8 cellular contexts compared by ENCODE assay signal in the genomic region with DNA sequence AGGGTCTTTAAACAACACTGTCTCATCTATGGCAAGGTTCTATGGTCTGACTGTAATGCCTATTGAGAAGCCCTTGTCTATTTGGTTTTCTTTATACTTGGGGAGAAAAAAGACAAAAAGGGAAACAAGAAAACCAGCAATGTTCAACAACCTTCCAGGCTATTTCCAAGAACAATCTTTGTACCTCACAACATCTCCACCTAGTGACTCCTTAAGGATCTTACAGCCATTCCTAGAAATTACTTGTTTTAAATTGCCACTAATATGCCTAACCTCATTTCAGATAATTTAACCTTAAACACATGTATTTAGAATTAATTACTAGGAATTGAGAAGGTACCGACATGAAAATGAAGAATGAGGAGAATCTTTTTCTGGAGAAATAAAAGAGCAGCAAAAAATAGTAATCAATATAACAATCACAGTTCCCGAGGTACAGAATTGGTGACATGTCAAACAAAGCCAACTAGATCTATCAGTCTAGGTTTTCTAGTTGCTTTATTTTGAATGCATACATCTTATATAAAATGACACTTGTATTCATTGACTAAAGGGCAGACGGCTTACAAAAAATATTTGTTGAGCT. TPM values are rescaled to one million over a fixed set of nuclear protein-coding genes. Genes with fewer than 3 reads are reported as not detected.
A peak's percentile ranks its signal among the peaks of the same experiment; 100 is the strongest.
DNase-seq lines count a peak whose midpoint lies in the region; ATAC-seq lines count a peak whose summit lies in the region.

No MANE protein-coding gene starts in this region.

- no peak for ATAC-seq in GM21528 (IDR thresholded peaks at IDR 0.05; ENCODE audit: low FRiP score, unreplicated experiment)

- DNase-seq in DMS 273 (lab: John Stamatoyannopoulos, UW; ENCODE audit: unreplicated experiment): peak; percentile 22
- no peak for DNase-seq in DMS 273 treated with DMSO at 0.1 percent for 48 hours (lab: John Stamatoyannopoulos, UW)
- DNase-seq in RPMI7951 (ENCODE audit: low read depth): peak; percentile 13
- DNase-seq in fibroblast of the conjunctiva (ENCODE audit: low read depth): peak; percentile 43
- DNase-seq in stromal cell of bone marrow (ENCODE audit: low read depth): peak; percentile 18
- no peak for DNase-seq in posterior cingulate gyrus
- DNase-seq in NCI-H2029 (lab: John Stamatoyannopoulos, UW): no peak

- intact Hi-C loops in posterior cingulate gyrus (cut with DNase I): loop anchor here (1.0 to 10.0 kb wide), 2 partner anchors 92 to 225 kb away; a partner anchor contains a TSS

RNA-seq across cellular contexts. Expression of a gene that starts 1.6 kb away (rescaled TPM):
- total RNA-seq in RPMI7951 (2014; rRNA removed; shearing (Covaris generic)): not detected in 2 replicates

RNA-seq across cellular contexts. Expression of a gene that starts 35.7 kb away (rescaled TPM):
- under 0.01 and 0.10 TPM in 2 replicates for total RNA-seq in RPMI7951 (2014; rRNA removed; shearing (Covaris generic))

Comparison
In these comparisons a context has a peak if more than half of its experiments do, and no peak if none do; other contexts are left out.
1. DNase-seq: peak in DMS 273 (single experiment), RPMI7951 (single experiment), fibroblast of the conjunctiva (single experiment) and stromal cell of bone marrow (single experiment); none in DMS 273 treated with DMSO at 0.1 percent for 48 hours (single experiment), posterior cingulate gyrus (0 of 10) and NCI-H2029 (single experiment).